ENCODE assay signal across 13 cellular contexts in genomic region chr13:51770681-51771417, GRCh38. TPM values are rescaled to one million over a fixed set of nuclear protein-coding genes. Genes with fewer than 3 reads are reported as not detected.
A peak's percentile ranks its signal among the peaks of the same experiment; 100 is the strongest.
DNase-seq lines count a peak whose midpoint lies in the region; ATAC-seq and TF ChIP-seq lines count a peak whose summit lies in the region.
"Had no signal": no experiment of that assay in that cellular context is flagged by ENCODE, and none has a peak within 500 bp of the region (broad histone marks: within the 10 kb centered on the region; RNA-seq: fewer than 3 reads in every experiment).

No MANE protein-coding gene starts in this region.

- DNase-seq in right cardiac atrium (peak in 2 of 3 donors; percentile 41 to 54), left cardiac atrium (no peak), ascending aorta (ENCODE audit: low spot score in 2 of 2) (no peak), vagina (ENCODE audit: extremely low spot score in 2 of 2) (peak in 1 of 2 donors; percentile 84), NCI-H526 treated with DMSO at 0.1 percent for 48 hours (lab: John Stamatoyannopoulos, UW) (no peak), HuH-7 (ENCODE audit: low spot score) (no peak)
- DNase-seq in naive thymus-derived CD8-positive, alpha-beta T cell: no peak
- DNase-seq in activated T-helper 2 cell treated with anti-CD3 and anti-CD28 coated beads, Interferon-gamma antibody, Interleukin-2, Interleukin-4, amounts not matched to agents 10 μg/mL and 5 μg/mL and 100 μg/mL, durations not matched to agents 14 hours and 24 hours and 36 hours (ENCODE audit: low spot score): no peak
- DNase-seq: activated CD4-positive, CD25-positive, alpha-beta regulatory T cell treated with anti-CD3 and anti-CD28 coated beads, Interleukin-2, amount 50 U/mL, for 72 hours; AML-193; NCI-H1092 treated with DMSO at 0.1 percent for 48 hours; NCI-H774 had no signal

- H3K27me3 ChIP-seq in right cardiac atrium (ENCODE audit: control insufficient read depth, insufficient read depth) (no peaks in the 10 kb centered on the region), ascending aorta (no peaks in the 10 kb centered on the region), vagina (no peaks in the 10 kb centered on the region)

- ATAC-seq in right cardiac atrium: no peak
- no peak for ATAC-seq in left cardiac atrium
- no peak for ATAC-seq in naive thymus-derived CD8-positive, alpha-beta T cell

- no peaks in the 10 kb centered on the region for H3K9me3 ChIP-seq in right cardiac atrium (ENCODE audit: control insufficient read depth, low read length)
- H3K9me3 ChIP-seq in ascending aorta: no peaks in the 10 kb centered on the region
- H3K9me3 ChIP-seq in vagina: no peaks in the 10 kb centered on the region

- H3K27ac Mint-ChIP-seq in naive thymus-derived CD8-positive, alpha-beta T cell: peak overlapping the region in 6 of 10 donors; percentile 12 to 71 (median 33)
- H3K27ac Mint-ChIP-seq in activated T-helper 2 cell treated with anti-CD3 and anti-CD28 coated beads, Interferon-gamma antibody, Interleukin-2, Interleukin-4, amounts not matched to agents 10 μg/mL and 5 μg/mL and 100 μg/mL, durations not matched to agents 14 hours and 24 hours and 36 hours: no peak overlapping the region

- no peaks in the 10 kb centered on the region for H3K27me3 Mint-ChIP-seq in naive thymus-derived CD8-positive, alpha-beta T cell
- H3K27me3 Mint-ChIP-seq in activated T-helper 2 cell treated with anti-CD3 and anti-CD28 coated beads, Interferon-gamma antibody, Interleukin-2, Interleukin-4, amounts not matched to agents 10 μg/mL and 5 μg/mL and 100 μg/mL, durations not matched to agents 14 hours and 24 hours and 36 hours (ENCODE audit: low read depth): no peaks in the 10 kb centered on the region

- TF ChIP-seq CTCF in ascending aorta (IDR thresholded peaks at IDR 0.05): no peak
- no peak for TF ChIP-seq CTCF in vagina (IDR thresholded peaks at IDR 0.05)

- H3K4me1 ChIP-seq in right cardiac atrium (ENCODE audit: control insufficient read depth, insufficient read depth, low read length) (peaks cover 15% of the 10 kb centered on the region), ascending aorta (peaks cover 0 to 14% of the 10 kb centered on the region in 2 donors), vagina (peaks cover 27% of the 10 kb centered on the region)

- TF ChIP-seq POLR2A in vagina (IDR thresholded peaks at IDR 0.05): no peak

- H3K36me3 Mint-ChIP-seq in naive thymus-derived CD8-positive, alpha-beta T cell: peaks cover 0 to 29% (median 2%) of the 10 kb centered on the region in 3 donors
- peaks cover 3% of the 10 kb centered on the region for H3K36me3 Mint-ChIP-seq in activated T-helper 2 cell treated with anti-CD3 and anti-CD28 coated beads, Interferon-gamma antibody, Interleukin-2, Interleukin-4, amounts not matched to agents 10 μg/mL and 5 μg/mL and 100 μg/mL, durations not matched to agents 14 hours and 24 hours and 36 hours (ENCODE audit: low read depth)

- intact Hi-C loops in right cardiac atrium (cut with DNase I): no loop called here
- intact Hi-C loops in left cardiac atrium (cut with DNase I): no loop called here
- intact Hi-C loops in ascending aorta (cut with DNase I): loop anchor here (2.0 kb wide), 1 partner anchor 30 kb away; no protein-coding TSS in a partner anchor
- intact Hi-C loops in vagina (cut with DNase I): no loop called here
- intact Hi-C loops in activated T-helper 2 cell treated with anti-CD3 and anti-CD28 coated beads, Interferon-gamma antibody, Interleukin-2, Interleukin-4, amounts not matched to agents 10 μg/mL and 5 μg/mL and 100 μg/mL, durations not matched to agents 14 hours and 24 hours and 36 hours (cut with micrococcal nuclease): no loop called here

- H3K36me3 ChIP-seq in ascending aorta (peaks cover 0 to 9% of the 10 kb centered on the region in 2 donors), vagina (peaks cover 0 to 8% of the 10 kb centered on the region in 2 donors)

- no peaks in the 10 kb centered on the region for H3K9me3 Mint-ChIP-seq in naive thymus-derived CD8-positive, alpha-beta T cell
- H3K9me3 Mint-ChIP-seq in activated T-helper 2 cell treated with anti-CD3 and anti-CD28 coated beads, Interferon-gamma antibody, Interleukin-2, Interleukin-4, amounts not matched to agents 10 μg/mL and 5 μg/mL and 100 μg/mL, durations not matched to agents 14 hours and 24 hours and 36 hours: no peaks in the 10 kb centered on the region

- H3K4me3 ChIP-seq in right cardiac atrium (ENCODE audit: low read length) (no peak overlapping the region), ascending aorta (no peak overlapping the region), vagina (no peak overlapping the region)
- H3K4me3 ChIP-seq: SK-N-MC had no signal

- peaks cover 0 to 3% (median 1%) of the 10 kb centered on the region in 4 donors for H3K4me1 Mint-ChIP-seq in naive thymus-derived CD8-positive, alpha-beta T cell
- H3K4me1 Mint-ChIP-seq in activated T-helper 2 cell treated with anti-CD3 and anti-CD28 coated beads, Interferon-gamma antibody, Interleukin-2, Interleukin-4, amounts not matched to agents 10 μg/mL and 5 μg/mL and 100 μg/mL, durations not matched to agents 14 hours and 24 hours and 36 hours (ENCODE audit: low read depth): no peaks in the 10 kb centered on the region

- POLR2A ChIA-PET in naive thymus-derived CD8-positive, alpha-beta T cell (lab: Charles Lee): no interaction called here

- no peak overlapping the region for H3K4me3 Mint-ChIP-seq in naive thymus-derived CD8-positive, alpha-beta T cell
- no peak overlapping the region for H3K4me3 Mint-ChIP-seq in activated T-helper 2 cell treated with anti-CD3 and anti-CD28 coated beads, Interferon-gamma antibody, Interleukin-2, Interleukin-4, amounts not matched to agents 10 μg/mL and 5 μg/mL and 100 μg/mL, durations not matched to agents 14 hours and 24 hours and 36 hours (ENCODE audit: low read depth)

- peak overlapping the region; percentile 94 for H3K27ac ChIP-seq in right cardiac atrium (ENCODE audit: low read length)
- peak overlapping the region; percentile 74 to 89 for H3K27ac ChIP-seq in ascending aorta
- peak overlapping the region; percentile 92 for H3K27ac ChIP-seq in vagina
- H3K27ac ChIP-seq: SK-N-MC had no signal

- WGBS in right cardiac atrium: 91% methylated on average over 11 of the region's 11 CpGs

RNA-seq across cellular contexts. Expression of gene DHRS12, which starts 33.1 kb away (rescaled TPM):
- total RNA-seq in right cardiac atrium (10 to 100 TPM; 11.1 to 13.6 (median 12.2) TPM), left cardiac atrium (10 to 100 TPM in 1 of 2 donors, 1 to 10 TPM in 1; 9.1 to 13.3 TPM), ascending aorta (7.9 TPM), vagina (12.5 TPM)
- polyA plus RNA-seq in right cardiac atrium: 16.5 TPM
- 10 to 100 TPM; 22.6 to 24.2 TPM for total RNA-seq in naive thymus-derived CD8-positive, alpha-beta T cell
- 10 to 100 TPM; 22.1 to 33.2 (median 26.0) TPM for polyA plus RNA-seq in naive thymus-derived CD8-positive, alpha-beta T cell
- total RNA-seq in activated T-helper 2 cell treated with anti-CD3 and anti-CD28 coated beads, Interferon-gamma antibody, Interleukin-2, Interleukin-4, amounts not matched to agents 10 μg/mL and 5 μg/mL and 100 μg/mL, durations not matched to agents 14 hours and 24 hours and 36 hours: 2.2 and 3.1 TPM in 2 replicates

Comparison
In these comparisons a context has a peak if more than half of its experiments do, and no peak if none do; other contexts are left out.
1. DNase-seq: peak in right cardiac atrium (2 of 3); none in left cardiac atrium (single experiment), ascending aorta (0 of 2), naive thymus-derived CD8-positive, alpha-beta T cell (0 of 10), NCI-H526 treated with DMSO at 0.1 percent for 48 hours (single experiment), HuH-7 (single experiment) and activated T-helper 2 cell treated with anti-CD3 and anti-CD28 coated beads, Interferon-gamma antibody, Interleukin-2, Interleukin-4, amounts not matched to agents 10 μg/mL and 5 μg/mL and 100 μg/mL, durations not matched to agents 14 hours and 24 hours and 36 hours (single experiment).
2. Peak in every context shown above with its lines, with median percentiles within 50 percentile points of each other: H3K27ac ChIP-seq.